1 cellular context compared by ENCODE assay signal in the genomic region with DNA sequence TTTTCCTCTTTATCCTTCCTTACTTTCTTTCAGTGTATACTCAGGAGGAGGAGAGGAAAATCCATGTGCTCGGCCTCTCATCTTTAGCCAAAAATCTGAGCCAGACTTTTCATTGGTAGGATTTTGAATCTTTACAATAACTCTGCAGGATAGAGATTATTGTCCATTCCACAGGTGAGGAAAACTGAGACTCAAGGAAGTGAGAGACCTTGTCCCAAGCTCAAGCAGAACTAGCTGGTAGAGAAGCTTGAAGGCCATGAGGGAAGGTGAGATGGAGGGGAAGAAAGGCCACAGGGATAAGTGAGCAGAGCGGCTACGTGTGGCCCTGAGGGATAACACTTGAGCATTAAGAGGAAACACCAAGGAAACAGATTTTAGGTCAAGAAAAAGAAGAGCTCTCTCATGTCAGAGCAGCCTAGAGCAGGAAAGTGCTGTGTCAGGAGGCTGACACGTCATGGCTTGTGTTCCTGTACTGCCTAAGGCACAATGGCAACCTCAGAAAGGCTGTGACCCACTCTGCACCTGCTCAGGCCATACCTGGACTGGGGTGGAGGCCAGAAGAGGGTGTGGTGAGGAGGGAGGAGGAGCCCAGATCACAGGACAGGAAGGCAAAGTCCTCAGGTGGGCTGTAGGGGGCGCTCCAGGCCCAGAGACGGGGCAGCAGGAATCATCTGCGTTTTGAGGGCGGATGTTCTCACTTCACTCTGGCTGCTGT.
TF ChIP-seq lines count a peak whose summit lies in the region.

No MANE protein-coding gene starts in this region.

TF ChIP-seq in H1, 55 proteins besides CTCF, POLR2A, EP300 and RAD21:
- TF ChIP-seq YY1 (IDR thresholded peaks at IDR 0.05; ENCODE audit: low read depth, low read length) (0 out of 2 replicates have a peak, but pooled peaks have one; percentile 58), TAF1 (IDR thresholded peaks at IDR 0.05; ENCODE audit: low read depth, low read length) (no peak), SAP30 (IDR thresholded peaks at IDR 0.05; ENCODE audit: insufficient read depth, insufficient replicate concordance, low read length) (no peak), CREB1 (IDR thresholded peaks at IDR 0.05) (0 out of 2 replicates have a peak, but pooled peaks have one; percentile 9), HDAC2 (IDR thresholded peaks at IDR 0.05; ENCODE audit: borderline replicate concordance in 1 of 2, low read depth in 2 of 2, low read length in 2 of 2) (no peak), GTF2F1 (IDR thresholded peaks at IDR 0.05; ENCODE audit: borderline replicate concordance, low read depth, low read length) (0 out of 2 replicates have a peak, but pooled peaks have one; percentile 31), NANOG (IDR thresholded peaks at IDR 0.05; ENCODE audit: insufficient read depth, low read depth, low read length, poor library complexity, severe bottlenecking) (no peak), KDM5A (IDR thresholded peaks at IDR 0.05; ENCODE audit: low read length) (no peak), SIRT6 (IDR thresholded peaks at IDR 0.05; ENCODE audit: low read length) (no peak), CHD1 (IDR thresholded peaks at IDR 0.05; ENCODE audit: low read depth, low read length) (no peak), SP2 (IDR thresholded peaks at IDR 0.05; ENCODE audit: low read length) (no peak), RBBP5 (IDR thresholded peaks at IDR 0.05; ENCODE audit: borderline replicate concordance, low read depth, low read length) (no peak), JUND (IDR thresholded peaks at IDR 0.05; ENCODE audit: low read length) (0 out of 2 replicates have a peak, but pooled peaks have one; percentile 24)
- TF ChIP-seq, protein P1, sequence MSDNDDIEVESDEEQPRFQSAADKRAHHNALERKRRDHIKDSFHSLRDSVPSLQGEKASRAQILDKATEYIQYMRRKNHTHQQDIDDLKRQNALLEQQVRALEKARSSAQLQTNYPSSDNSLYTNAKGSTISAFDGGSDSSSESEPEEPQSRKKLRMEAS (IDR thresholded peaks at IDR 0.05) = 0 out of 2 replicates have a peak, but pooled peaks have one; percentile 24
